20 cellular contexts compared by ENCODE assay signal in genomic region chr16:69934044-69934443, GRCh38.
DNase-seq lines count a peak whose midpoint lies in the region; ATAC-seq and TF ChIP-seq lines count a peak whose summit lies in the region.
"Had no signal": no experiment of that assay in that cellular context is flagged by ENCODE, and none has a peak within 500 bp of the region (broad histone marks: within the 10 kb centered on the region; RNA-seq: fewer than 3 reads in every experiment).

No MANE protein-coding gene starts in this region.

- peaks cover 58% of the 10 kb centered on the region for H3K36me3 Mint-ChIP-seq in stimulated activated effector memory CD8-positive, alpha-beta T cell treated with anti-CD3 and anti-CD28 coated beads, Interleukin-12 subunit alpha, Interleukin-12 subunit beta, amount 100 ng/mL, for 72 hours

- ATAC-seq in stimulated activated effector memory CD8-positive, alpha-beta T cell treated with anti-CD3 and anti-CD28 coated beads, Interleukin-12 subunit alpha, Interleukin-12 subunit beta, amount 100 ng/mL, for 72 hours: no peak
- no peak for ATAC-seq in GM21717 (IDR thresholded peaks at IDR 0.05; ENCODE audit: unreplicated experiment)

- TF ChIP-seq CTCF in coronary artery (IDR thresholded peaks at IDR 0.05): no peak

- no peak overlapping the region for H3K4me3 ChIP-seq in coronary artery
- H3K4me3 ChIP-seq: PC-9 had no signal

- DNase-seq in NCI-H69 (lab: John Stamatoyannopoulos, UW) (peak; percentile 64), coronary artery (ENCODE audit: low spot score) (no peak), HK-2 (ENCODE audit: unreplicated experiment) (no peak), anterior cingulate cortex (lab: John Stamatoyannopoulos, UW) (no peak)
- DNase-seq in stimulated activated effector memory CD8-positive, alpha-beta T cell treated with anti-CD3 and anti-CD28 coated beads, Interleukin-12 subunit alpha, Interleukin-12 subunit beta, amount 100 ng/mL, for 72 hours (ENCODE audit: low spot score in 2 of 2): no peak
- no peak for DNase-seq in stimulated activated CD4-positive, alpha-beta T cell treated with anti-CD3 and anti-CD28 coated beads, Interleukin-4, amount 100 ng/mL, for 1 hour
- DNase-seq: C1 segment of cervical spinal cord; CD8-positive, alpha-beta memory T cell; IMR-90; NCI-H1092 treated with DMSO at 0.1 percent for 48 hours; NCI-H1436 treated with DMSO at 0.1 percent for 48 hours; NCI-H2029 treated with DMSO at 0.1 percent for 48 hours; NCI-H2171; NCI-H446 treated with DMSO at 0.1 percent for 48 hours; NCI-H526 treated with DMSO at 0.1 percent for 48 hours; PC-9; RPMI8226; SHP77 had no signal

- no peaks in the 10 kb centered on the region for H3K4me1 Mint-ChIP-seq in stimulated activated effector memory CD8-positive, alpha-beta T cell treated with anti-CD3 and anti-CD28 coated beads, Interleukin-12 subunit alpha, Interleukin-12 subunit beta, amount 100 ng/mL, for 72 hours
- H3K4me1 Mint-ChIP-seq: CD8-positive, alpha-beta memory T cell had no signal

- peak overlapping the region; percentile 51 for H3K27ac Mint-ChIP-seq in stimulated activated effector memory CD8-positive, alpha-beta T cell treated with anti-CD3 and anti-CD28 coated beads, Interleukin-12 subunit alpha, Interleukin-12 subunit beta, amount 100 ng/mL, for 72 hours

- peak overlapping the region; percentile 72 to 79 for H3K27ac ChIP-seq in coronary artery
- H3K27ac ChIP-seq: KMS-11, PC-9 had no signal

- no peak overlapping the region for H3K4me3 Mint-ChIP-seq in stimulated activated effector memory CD8-positive, alpha-beta T cell treated with anti-CD3 and anti-CD28 coated beads, Interleukin-12 subunit alpha, Interleukin-12 subunit beta, amount 100 ng/mL, for 72 hours
- H3K4me3 Mint-ChIP-seq: CD8-positive, alpha-beta memory T cell had no signal

- no peaks in the 10 kb centered on the region for H3K9me3 Mint-ChIP-seq in stimulated activated effector memory CD8-positive, alpha-beta T cell treated with anti-CD3 and anti-CD28 coated beads, Interleukin-12 subunit alpha, Interleukin-12 subunit beta, amount 100 ng/mL, for 72 hours
- H3K9me3 Mint-ChIP-seq: CD8-positive, alpha-beta memory T cell had no signal
